ENCODE assay signal across 8 cellular contexts in the genomic region with DNA sequence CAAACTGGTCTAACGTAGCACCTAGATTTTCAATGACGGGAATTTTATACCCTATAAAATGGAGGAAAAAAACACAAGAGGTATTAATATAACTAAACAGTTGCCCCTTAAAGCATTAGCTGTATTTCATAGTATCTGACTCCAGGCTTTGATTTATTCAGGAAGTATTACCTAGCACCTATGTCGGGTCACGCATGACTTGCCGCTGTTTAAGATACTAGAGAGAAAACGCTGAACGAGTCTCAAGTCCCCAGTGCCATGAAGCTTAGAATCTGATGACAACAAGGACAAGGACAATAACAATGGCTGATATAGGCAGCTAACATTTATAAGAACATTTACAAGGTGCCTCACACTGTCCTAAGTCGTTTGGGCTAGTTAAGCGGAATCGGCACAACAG. TPM values are rescaled to one million over a fixed set of nuclear protein-coding genes. Genes with fewer than 3 reads are reported as not detected.
DNase-seq lines count a peak whose midpoint lies in the region; ATAC-seq, FAIRE-seq and TF ChIP-seq lines count a peak whose summit lies in the region.

No MANE protein-coding gene starts in this region.

- H3K4me3 ChIP-seq in GM23248 (peak overlapping the region; percentile 92), PC-3 (ENCODE audit: low read length) (peak overlapping the region; percentile 100), endothelial cell of umbilical vein (replicated peaks in 1 of 3; ENCODE audit: insufficient read depth in 1 of 3, low read depth in 1 of 3, low read length in 3 of 3) (peak overlapping the region in 1 of 3 experiments; percentile 77), rectal smooth muscle tissue (ENCODE audit: low read length) (peak overlapping the region; percentile 95)

- H4K20me1 ChIP-seq in GM23248 (ENCODE audit: insufficient read depth) (peaks cover 10% of the 10 kb centered on the region; the same call in 1 of the 2 replicates), PC-3 (ENCODE audit: low read length) (peaks cover 48% of the 10 kb centered on the region), endothelial cell of umbilical vein (replicated peaks; ENCODE audit: control insufficient read depth, extremely low read depth, insufficient read depth, low read length) (no peaks in the 10 kb centered on the region)

- H3K9ac ChIP-seq in GM23248, result peak overlapping the region; percentile 88
- H3K9ac ChIP-seq in PC-3 (ENCODE audit: low read length), result peak overlapping the region; percentile 98
- peak overlapping the region; percentile 95 for H3K9ac ChIP-seq in endothelial cell of umbilical vein (replicated peaks; ENCODE audit: extremely low read depth, insufficient read depth, low read length)
- no peak overlapping the region for H3K9ac ChIP-seq in rectal smooth muscle tissue (ENCODE audit: low read length)

- in situ Hi-C loops in GM23248 (cut with MboI), result no loop called here

- POLR2A ChIA-PET in PC-3 (lab: Charles Lee; ENCODE audit: unreplicated experiment) (no interaction called here), endothelial cell of umbilical vein (lab: Charles Lee) (no interaction called here)

- H3K79me2 ChIP-seq in GM23248 (ENCODE audit: insufficient read depth) (peaks cover 64% of the 10 kb centered on the region), PC-3 (ENCODE audit: low read length) (peaks cover 66% of the 10 kb centered on the region), endothelial cell of umbilical vein (ENCODE audit: control insufficient read depth, insufficient read depth, low read length) (peaks cover 63% of the 10 kb centered on the region)

- CTCF ChIA-PET in PC-3 (lab: Charles Lee), result no interaction called here
- CTCF ChIA-PET in endothelial cell of umbilical vein (lab: Charles Lee), result interaction anchor here (1.1 to 3.2 kb wide), 2 partner anchors 9 to 349 kb away, joined by 3 to 21 read pairs; no protein-coding TSS in a partner anchor

- H3K27ac ChIP-seq in GM23248, result peak overlapping the region; percentile 85
- no peak overlapping the region for H3K27ac ChIP-seq in PC-3 (ENCODE audit: low read length)
- no peak overlapping the region for H3K27ac ChIP-seq in endothelial cell of umbilical vein (ENCODE audit: insufficient read depth, low read depth, low read length)
- no peak overlapping the region for H3K27ac ChIP-seq in rectal smooth muscle tissue (ENCODE audit: low read depth, low read length)

- TF ChIP-seq CTCF in PC-3 (conservative IDR thresholded peaks at IDR 0.05; ENCODE audit: low read depth, low read length), result no peak
- TF ChIP-seq CTCF in endothelial cell of umbilical vein (IDR thresholded peaks at IDR 0.05; ENCODE audit: extremely low read depth in 1 of 2, insufficient read depth in 1 of 2, low read depth in 1 of 2, low read length in 2 of 2), result no peak
- TF ChIP-seq CTCF in omental fat pad (IDR thresholded peaks at IDR 0.05), result no peak

- no peak for TF ChIP-seq POLR2A in endothelial cell of umbilical vein (IDR thresholded peaks at IDR 0.05; ENCODE audit: low read depth, low read length)

- H3F3A ChIP-seq in GM23248 (ENCODE audit: insufficient read depth) (peaks cover 31% of the 10 kb centered on the region), PC-3 (ENCODE audit: low read length, unreplicated experiment) (peaks cover 4% of the 10 kb centered on the region)

- H3K4me2 ChIP-seq in GM23248 (ENCODE audit: unreplicated experiment) (peak overlapping the region; percentile 82), PC-3 (ENCODE audit: low read length) (peak overlapping the region; percentile 81), endothelial cell of umbilical vein (ENCODE audit: insufficient read depth, low read length) (peak overlapping the region; percentile 52)

- intact Hi-C loops in PC-3 (cut with micrococcal nuclease), result loop anchor here (10.0 kb wide), 1 partner anchor 282 kb away; no protein-coding TSS in a partner anchor
- intact Hi-C loops in endothelial cell of umbilical vein (cut with micrococcal nuclease), result no loop called here

- WGBS in GM23248 (ENCODE audit: low coverage in 1 of 2, low lambda C conversion rate in 2 of 2, missing lambda C conversion rate in 2 of 2), 2 experiments, result 78 to 79% methylated on average over 10 of the region's 10 CpGs

- H2AFZ ChIP-seq in GM23248, result no peak overlapping the region
- no peak overlapping the region for H2AFZ ChIP-seq in PC-3 (ENCODE audit: low read length)
- no peak overlapping the region for H2AFZ ChIP-seq in endothelial cell of umbilical vein (ENCODE audit: low read depth, low read length)

- H3K36me3 ChIP-seq in GM23248 (ENCODE audit: low read depth), result peaks cover 20% of the 10 kb centered on the region
- peaks cover 24% of the 10 kb centered on the region for H3K36me3 ChIP-seq in PC-3 (ENCODE audit: low read depth, low read length)
- peaks cover 0 to 8% of the 10 kb centered on the region in 2 experiments for H3K36me3 ChIP-seq in endothelial cell of umbilical vein (ENCODE audit: control insufficient read depth in 2 of 2, extremely low read depth in 1 of 2, insufficient read depth in 2 of 2, low read length in 2 of 2)
- H3K36me3 ChIP-seq in rectal smooth muscle tissue (ENCODE audit: control insufficient read depth, insufficient read depth, low read length), result no peaks in the 10 kb centered on the region

- H3K4me1 ChIP-seq in GM23248 (ENCODE audit: insufficient read depth) (peaks cover 31% of the 10 kb centered on the region), PC-3 (ENCODE audit: insufficient read depth, low read length) (peaks cover 32% of the 10 kb centered on the region), endothelial cell of umbilical vein (ENCODE audit: control insufficient read depth, extremely low read depth, insufficient read depth, low read length) (peaks cover 14% of the 10 kb centered on the region), rectal smooth muscle tissue (ENCODE audit: control insufficient read depth, insufficient read depth, low read length) (peaks cover 12% of the 10 kb centered on the region)

- ATAC-seq in PC-3 (no peak), omental fat pad (ENCODE audit: low FRiP score) (no peak)

- DNase-seq in GM23248 (no peak), PC-3 (peak; percentile 16), endothelial cell of umbilical vein (ENCODE audit: low read depth, low spot score) (no peak), cerebellar cortex (ENCODE audit: low spot score) (no peak), omental fat pad (ENCODE audit: low spot score) (no peak), AG08396 (ENCODE audit: low spot score) (no peak)
- no peak for DNase-seq in stimulated activated CD4-positive, alpha-beta T cell treated with anti-CD3 and anti-CD28 coated beads, Interleukin-4, amount 100 ng/mL, for 24 hours

- H3K9me2 ChIP-seq in GM23248 (ENCODE audit: insufficient read depth) (no peaks in the 10 kb centered on the region), PC-3 (replicated peaks; ENCODE audit: low read length) (no peaks in the 10 kb centered on the region)

- no peaks in the 10 kb centered on the region for H3K9me1 ChIP-seq in endothelial cell of umbilical vein (replicated peaks; ENCODE audit: control insufficient read depth, extremely low read depth, insufficient read depth, low read length)

- FAIRE-seq in endothelial cell of umbilical vein (lab: Jason Lieb, UNC), result no peak

- no TSS peak for BruUV-seq in PC-3 (replicated peaks; lab: Mats Ljungman, UMichigan)
- no TSS peak for BruUV-seq in endothelial cell of umbilical vein (replicated peaks; lab: Mats Ljungman, UMichigan)

- dilution Hi-C loops in endothelial cell of umbilical vein (cut with MboI; ENCODE audit: extremely low pct_ligation_motif_present, low sequenced_read_pairs), result no loop called here

- no peaks in the 10 kb centered on the region for H3K9me3 ChIP-seq in GM23248 (ENCODE audit: low read depth)
- H3K9me3 ChIP-seq in PC-3 (ENCODE audit: low read length), result no peaks in the 10 kb centered on the region
- no peaks in the 10 kb centered on the region for H3K9me3 ChIP-seq in endothelial cell of umbilical vein (replicated peaks; ENCODE audit: control insufficient read depth, insufficient read depth, low read length)

- H3K27me3 ChIP-seq in GM23248 (replicated peaks; ENCODE audit: insufficient read depth) (no peaks in the 10 kb centered on the region), PC-3 (ENCODE audit: low read length) (no peaks in the 10 kb centered on the region), endothelial cell of umbilical vein (ENCODE audit: control insufficient read depth in 2 of 2, insufficient read depth in 2 of 2, low read length in 2 of 2) (no peaks in the 10 kb centered on the region), rectal smooth muscle tissue (ENCODE audit: control insufficient read depth, insufficient read depth, low read length) (no peaks in the 10 kb centered on the region)

RNA-seq across cellular contexts. Expression of gene SNRPA1, which starts 1.9 kb away (rescaled TPM):
- 29.3 and 35.2 TPM in 2 replicates for total RNA-seq in GM23248 (2014; rRNA removed; shearing (Covaris generic))
- 67.7 and 70.4 TPM in 2 replicates for polyA plus RNA-seq in GM23248 (2016; fragmentation: Nextera tagmentation; extraction: Ambion mirVana)
- 66.1 and 68.2 TPM in 2 replicates for total RNA-seq in PC-3 (2014; rRNA removed)
- total RNA-seq in endothelial cell of umbilical vein, result 80.8 and 82.7 TPM in 2 replicates
- 33.9 and 68.5 TPM in 2 replicates for polyA plus RNA-seq in endothelial cell of umbilical vein
- 67.6 and 98.6 TPM in 2 replicates for polyA plus RNA-seq in endothelial cell of umbilical vein (2011; cell fraction: cytosol; rRNA removed)
- 118 and 166 TPM in 2 replicates for polyA plus RNA-seq in endothelial cell of umbilical vein (2011; cell fraction: nucleus; rRNA removed)
- polyA plus RNA-seq in endothelial cell of umbilical vein (2012), result 49.0 and 84.6 TPM in 2 replicates
- polyA minus RNA-seq in endothelial cell of umbilical vein, result 16.2 and 17.0 TPM in 2 replicates
- 50.5 TPM for polyA minus RNA-seq in endothelial cell of umbilical vein (2011; cell fraction: cytosol; rRNA and poly(A)+ RNA removed)
- polyA minus RNA-seq in endothelial cell of umbilical vein (2011; cell fraction: nucleus; rRNA and poly(A)+ RNA removed), result 33.4 and 50.5 TPM in 2 replicates
- total RNA-seq in omental fat pad, result 10 to 100 TPM; 25.6 to 47.7 (median 29.3) TPM

RNA-seq across cellular contexts. Expression of gene SELENOS, which starts 15.8 kb away (rescaled TPM):
- 98.7 and 98.9 TPM in 2 replicates for total RNA-seq in GM23248 (2014; rRNA removed; shearing (Covaris generic))
- 142 TPM in 2 replicates for polyA plus RNA-seq in GM23248 (2016; fragmentation: Nextera tagmentation; extraction: Ambion mirVana)
- 40.1 and 47.0 TPM in 2 replicates for total RNA-seq in PC-3 (2014; rRNA removed)
- total RNA-seq in endothelial cell of umbilical vein, result 70.4 and 73.2 TPM in 2 replicates
- polyA plus RNA-seq in endothelial cell of umbilical vein, result 92.4 and 101 TPM in 2 replicates
- polyA plus RNA-seq in endothelial cell of umbilical vein (2011; cell fraction: cytosol; rRNA removed), result 91.0 and 96.0 TPM in 2 replicates
- 51.8 and 63.9 TPM in 2 replicates for polyA plus RNA-seq in endothelial cell of umbilical vein (2011; cell fraction: nucleus; rRNA removed)
- polyA plus RNA-seq in endothelial cell of umbilical vein (2012), result 61.3 and 63.3 TPM in 2 replicates
- 43.7 and 45.2 TPM in 2 replicates for polyA minus RNA-seq in endothelial cell of umbilical vein
- 19.3 TPM for polyA minus RNA-seq in endothelial cell of umbilical vein (2011; cell fraction: cytosol; rRNA and poly(A)+ RNA removed)
- polyA minus RNA-seq in endothelial cell of umbilical vein (2011; cell fraction: nucleus; rRNA and poly(A)+ RNA removed), result 39.9 and 51.3 TPM in 2 replicates
- total RNA-seq in omental fat pad, result 10 to 100 TPM; 61.0 to 99.4 (median 92.3) TPM

RNA-seq across cellular contexts. Expression of gene CHSY1, which starts 41.3 kb away (rescaled TPM):
- 29.8 and 31.3 TPM in 2 replicates for total RNA-seq in GM23248 (2014; rRNA removed; shearing (Covaris generic))
- polyA plus RNA-seq in GM23248 (2016; fragmentation: Nextera tagmentation; extraction: Ambion mirVana) (4.8 and 5.2 TPM in 2 replicates), endothelial cell of umbilical vein (20.3 and 23.7 TPM in 2 replicates)
- total RNA-seq in PC-3 (2014; rRNA removed) (13.8 and 19.5 TPM in 2 replicates), endothelial cell of umbilical vein (47.0 and 50.8 TPM in 2 replicates), omental fat pad (10 to 100 TPM; 16.9 to 85.3 (median 39.4) TPM)
- 26.5 and 27.6 TPM in 2 replicates for polyA plus RNA-seq in endothelial cell of umbilical vein (2011; cell fraction: cytosol; rRNA removed)
- 24.8 and 30.0 TPM in 2 replicates for polyA plus RNA-seq in endothelial cell of umbilical vein (2011; cell fraction: nucleus; rRNA removed)
- 22.2 and 25.6 TPM in 2 replicates for polyA plus RNA-seq in endothelial cell of umbilical vein (2012)
- 38.5 and 44.9 TPM in 2 replicates for polyA minus RNA-seq in endothelial cell of umbilical vein
- 21.6 TPM for polyA minus RNA-seq in endothelial cell of umbilical vein (2011; cell fraction: cytosol; rRNA and poly(A)+ RNA removed)
- polyA minus RNA-seq in endothelial cell of umbilical vein (2011; cell fraction: nucleus; rRNA and poly(A)+ RNA removed), result 26.8 and 42.4 TPM in 2 replicates
